22 cellular contexts compared by ENCODE assay signal in the genomic region with DNA sequence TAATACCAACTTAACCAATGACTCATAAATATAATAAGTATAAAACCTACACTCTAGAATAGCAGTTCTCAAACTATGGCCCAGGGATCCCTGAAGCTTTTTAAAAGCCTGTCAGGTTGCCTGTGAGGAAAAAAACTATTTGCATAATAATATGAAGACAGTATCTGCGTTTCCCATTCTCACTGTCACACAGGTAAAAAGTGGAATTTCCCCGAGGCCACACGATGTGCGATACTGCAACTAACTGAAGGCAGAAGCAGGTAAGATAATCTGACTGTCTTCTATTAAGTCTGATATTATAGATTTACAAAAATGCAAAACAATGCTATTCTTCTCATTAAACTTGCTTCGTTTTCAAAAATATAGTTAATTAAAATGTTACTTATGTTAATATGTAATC. TPM values are rescaled to one million over a fixed set of nuclear protein-coding genes. Genes with fewer than 3 reads are reported as not detected.
A peak's percentile ranks its signal among the peaks of the same experiment; 100 is the strongest.
DNase-seq lines count a peak whose midpoint lies in the region; ATAC-seq and TF ChIP-seq lines count a peak whose summit lies in the region.
"Had no signal": no experiment of that assay in that cellular context is flagged by ENCODE, and none has a peak within 500 bp of the region (broad histone marks: within the 10 kb centered on the region; RNA-seq: fewer than 3 reads in every experiment).

No MANE protein-coding gene starts in this region.

- H3K27me3 Mint-ChIP-seq in activated T-cell treated with anti-CD3 and anti-CD28 coated beads, Interleukin-2, amount 50 U/mL, for 72 hours (ENCODE audit: low read depth) = no peaks in the 10 kb centered on the region
- H3K27me3 Mint-ChIP-seq: CD4-positive, alpha-beta T cell had no signal

- H3K4me1 ChIP-seq in left ventricle myocardium inferior = peaks cover 59% of the 10 kb centered on the region
- H3K4me1 ChIP-seq in right atrium auricular region = peaks cover 0 to 10% of the 10 kb centered on the region in 2 donors
- peaks cover 9 to 91% (median 83%) of the 10 kb centered on the region in 4 donors for H3K4me1 ChIP-seq in esophagus muscularis mucosa
- H3K4me1 ChIP-seq in gastrocnemius medialis = peaks cover 70 to 81% of the 10 kb centered on the region in 2 donors

- H3K9me3 Mint-ChIP-seq in activated T-cell treated with anti-CD3 and anti-CD28 coated beads, Interleukin-2, amount 50 U/mL, for 72 hours = no peaks in the 10 kb centered on the region
- H3K9me3 Mint-ChIP-seq: CD4-positive, alpha-beta T cell had no signal

- intact Hi-C loops in left ventricle myocardium inferior (cut with micrococcal nuclease) (loop anchor here (5.0 kb wide), 1 partner anchor 114 kb away; no protein-coding TSS in a partner anchor), esophagus muscularis mucosa (cut with DNase I) (no loop called here), gastrocnemius medialis (cut with DNase I; ENCODE audit: low total_unique reads) (loop anchor here (5.0 to 10.0 kb wide), 3 partner anchors 76 to 329 kb away; a partner anchor contains a TSS)

- H3K36me3 ChIP-seq in left ventricle myocardium inferior = no peaks in the 10 kb centered on the region
- H3K36me3 ChIP-seq in right atrium auricular region = peaks cover 4% of the 10 kb centered on the region
- H3K36me3 ChIP-seq in esophagus muscularis mucosa = no peaks in the 10 kb centered on the region
- no peaks in the 10 kb centered on the region for H3K36me3 ChIP-seq in gastrocnemius medialis

- peaks cover 0 to 2% of the 10 kb centered on the region in 2 donors for H3K36me3 Mint-ChIP-seq in activated T-cell treated with anti-CD3 and anti-CD28 coated beads, Interleukin-2, amount 50 U/mL, for 72 hours (ENCODE audit: insufficient read depth in 2 of 2)

- DNase-seq in left ventricle myocardium inferior (no peak), right atrium auricular region (ENCODE audit: low spot score) (no peak), esophagus muscularis mucosa (ENCODE audit: extremely low spot score) (no peak), gastrocnemius medialis (no peak)
- no peak for DNase-seq in activated CD4-positive, CD25-positive, alpha-beta regulatory T cell (lab: John Stamatoyannopoulos, UW)
- DNase-seq in activated T-cell treated with anti-CD3 and anti-CD28 coated beads, Interleukin-2, amount 50 U/mL, for 72 hours = no peak
- DNase-seq: AML-193; CD4-positive, alpha-beta T cell; MV-4-11; NCI-H1105; NCI-H1436 treated with DMSO at 0.1 percent for 48 hours; NCI-H1930; NCI-H2107; NCI-H524; NCI-H82; NK-92 treated with Interleukin-12 subunit alpha and Interleukin-12 subunit beta, amount 100 ng/mL, for 24 hours; RPMI8226; SHP77 treated with DMSO at 0.1 percent for 48 hours had no signal

- no peak for ATAC-seq in gastrocnemius medialis
- ATAC-seq in activated T-cell treated with anti-CD3 and anti-CD28 coated beads, Interleukin-2, amount 50 U/mL, for 72 hours (replicated peaks in 1 of 2) = no peak
- no peak for ATAC-seq in GM18861 (IDR thresholded peaks at IDR 0.05; ENCODE audit: unreplicated experiment)
- ATAC-seq: A549, K562 had no signal

- peaks cover 11% of the 10 kb centered on the region for H3K4me1 Mint-ChIP-seq in activated T-cell treated with anti-CD3 and anti-CD28 coated beads, Interleukin-2, amount 50 U/mL, for 72 hours (ENCODE audit: low read depth)

- TF ChIP-seq EP300 in esophagus muscularis mucosa (IDR thresholded peaks at IDR 0.05) = no peak

- peak overlapping the region; percentile 33 for H3K4me3 ChIP-seq in left ventricle myocardium inferior
- no peak overlapping the region for H3K4me3 ChIP-seq in right atrium auricular region
- H3K4me3 ChIP-seq in esophagus muscularis mucosa = no peak overlapping the region
- peak overlapping the region in 2 of 4 donors; percentile 6 to 9 for H3K4me3 ChIP-seq in gastrocnemius medialis
- H3K4me3 ChIP-seq: A549; BLaER1 treated with 17β-estradiol and CSF1 and Interleukin-3, amounts not matched to agents 10 nM and 100 nM; K562 had no signal

- H3K27me3 ChIP-seq in left ventricle myocardium inferior (ENCODE audit: low read depth) (no peaks in the 10 kb centered on the region), right atrium auricular region (no peaks in the 10 kb centered on the region), esophagus muscularis mucosa (no peaks in the 10 kb centered on the region), gastrocnemius medialis (no peaks in the 10 kb centered on the region)
- H3K27me3 ChIP-seq: BLaER1 treated with 17β-estradiol and CSF1 and Interleukin-3, amounts not matched to agents 10 nM and 100 nM had no signal

- H3K27ac Mint-ChIP-seq in activated T-cell treated with anti-CD3 and anti-CD28 coated beads, Interleukin-2, amount 50 U/mL, for 72 hours = no peak overlapping the region
- H3K27ac Mint-ChIP-seq: CD4-positive, alpha-beta T cell had no signal

- in situ Hi-C loops in gastrocnemius medialis (cut with MboI; ENCODE audit: low sequenced_read_pairs in 4 of 4) = loop anchor here (5.0 to 10.0 kb wide), 3 partner anchors 109 to 332 kb away; no protein-coding TSS in a partner anchor

- TF ChIP-seq CTCF in left ventricle myocardium inferior (IDR thresholded peaks at IDR 0.05; ENCODE audit: borderline replicate concordance) (no peak), right atrium auricular region (IDR thresholded peaks at IDR 0.05) (no peak), esophagus muscularis mucosa (IDR thresholded peaks at IDR 0.05) (no peak), gastrocnemius medialis (IDR thresholded peaks at IDR 0.05 in 4 of 5, conservative IDR thresholded peaks at IDR 0.05 in 1 of 5) (no peak)

- H3K4me3 Mint-ChIP-seq in activated T-cell treated with anti-CD3 and anti-CD28 coated beads, Interleukin-2, amount 50 U/mL, for 72 hours = no peak overlapping the region
- H3K4me3 Mint-ChIP-seq: CD4-positive, alpha-beta T cell had no signal

- H3K9me3 ChIP-seq in left ventricle myocardium inferior (replicated peaks) (no peaks in the 10 kb centered on the region), right atrium auricular region (no peaks in the 10 kb centered on the region), esophagus muscularis mucosa (no peaks in the 10 kb centered on the region), gastrocnemius medialis (no peaks in the 10 kb centered on the region)
- H3K9me3 ChIP-seq: A549; BLaER1 treated with 17β-estradiol and CSF1 and Interleukin-3, amounts not matched to agents 10 nM and 100 nM had no signal

- no peak for TF ChIP-seq POLR2A in esophagus muscularis mucosa (IDR thresholded peaks at IDR 0.05; ENCODE audit: low read depth)
- no peak for TF ChIP-seq POLR2A in gastrocnemius medialis (IDR thresholded peaks at IDR 0.05)

- 75% methylated on average over 5 of the region's 5 CpGs for WGBS in esophagus muscularis mucosa

- peak overlapping the region; percentile 83 for H3K27ac ChIP-seq in left ventricle myocardium inferior (replicated peaks)
- no peak overlapping the region for H3K27ac ChIP-seq in right atrium auricular region
- H3K27ac ChIP-seq in esophagus muscularis mucosa (replicated peaks in 1 of 4) = peak overlapping the region; percentile 37 to 64 (median 57)
- H3K27ac ChIP-seq in gastrocnemius medialis = peak overlapping the region; percentile 87 to 93 (median 88)
- H3K27ac ChIP-seq: A549; BLaER1 treated with 17β-estradiol and CSF1 and Interleukin-3, amounts not matched to agents 10 nM and 100 nM had no signal

RNA-seq across cellular contexts. Expression of a gene that starts 52.5 kb away (rescaled TPM):
- total RNA-seq in left ventricle myocardium inferior (10.1 TPM), right atrium auricular region (10 to 100 TPM; 11.1 to 12.5 TPM), esophagus muscularis mucosa (10 to 100 TPM; 13.1 to 18.7 (median 14.8) TPM), gastrocnemius medialis (1 to 10 TPM; 5.9 to 8.5 (median 8.0) TPM)
- 10 to 100 TPM in 1 of 2 donors, 1 to 10 TPM in 1; 8.8 to 10.3 TPM for total RNA-seq in activated T-cell treated with anti-CD3 and anti-CD28 coated beads, Interleukin-2, amount 50 U/mL, for 72 hours

Comparison
In these comparisons a context has a peak if more than half of its experiments do, and no peak if none do; other contexts are left out.
1. H3K27ac ChIP-seq: peak in left ventricle myocardium inferior (single experiment), esophagus muscularis mucosa (4 of 4) and gastrocnemius medialis (4 of 4); none in right atrium auricular region (0 of 2).